ENCODE assay signal across 1 cellular context in the genomic region with DNA sequence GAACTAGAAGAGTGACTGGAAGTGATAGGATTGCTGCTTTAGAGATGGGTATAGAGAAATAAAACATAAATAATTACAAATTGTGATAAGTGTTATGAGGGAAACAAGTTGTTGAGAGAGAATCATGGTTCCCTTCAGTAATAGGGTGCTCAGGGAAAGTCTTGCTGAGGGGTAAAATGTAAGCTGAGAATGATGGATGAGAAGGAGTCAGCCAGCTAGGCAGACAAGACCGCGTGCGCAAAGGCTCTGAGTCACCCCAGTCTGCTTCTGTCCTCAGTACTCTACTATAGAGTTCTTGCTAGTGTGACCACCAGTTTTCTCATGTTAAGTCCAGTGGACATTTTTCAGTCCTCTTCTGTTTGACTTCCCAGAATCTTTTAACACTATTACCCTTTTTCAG.
TF ChIP-seq lines count a peak whose summit lies in the region.

No MANE protein-coding gene starts in this region.

TF ChIP-seq in GM23338, 12 proteins besides CTCF, POLR2A, EP300 and RAD21 (continued from another document):
- TF ChIP-seq, protein P1, sequence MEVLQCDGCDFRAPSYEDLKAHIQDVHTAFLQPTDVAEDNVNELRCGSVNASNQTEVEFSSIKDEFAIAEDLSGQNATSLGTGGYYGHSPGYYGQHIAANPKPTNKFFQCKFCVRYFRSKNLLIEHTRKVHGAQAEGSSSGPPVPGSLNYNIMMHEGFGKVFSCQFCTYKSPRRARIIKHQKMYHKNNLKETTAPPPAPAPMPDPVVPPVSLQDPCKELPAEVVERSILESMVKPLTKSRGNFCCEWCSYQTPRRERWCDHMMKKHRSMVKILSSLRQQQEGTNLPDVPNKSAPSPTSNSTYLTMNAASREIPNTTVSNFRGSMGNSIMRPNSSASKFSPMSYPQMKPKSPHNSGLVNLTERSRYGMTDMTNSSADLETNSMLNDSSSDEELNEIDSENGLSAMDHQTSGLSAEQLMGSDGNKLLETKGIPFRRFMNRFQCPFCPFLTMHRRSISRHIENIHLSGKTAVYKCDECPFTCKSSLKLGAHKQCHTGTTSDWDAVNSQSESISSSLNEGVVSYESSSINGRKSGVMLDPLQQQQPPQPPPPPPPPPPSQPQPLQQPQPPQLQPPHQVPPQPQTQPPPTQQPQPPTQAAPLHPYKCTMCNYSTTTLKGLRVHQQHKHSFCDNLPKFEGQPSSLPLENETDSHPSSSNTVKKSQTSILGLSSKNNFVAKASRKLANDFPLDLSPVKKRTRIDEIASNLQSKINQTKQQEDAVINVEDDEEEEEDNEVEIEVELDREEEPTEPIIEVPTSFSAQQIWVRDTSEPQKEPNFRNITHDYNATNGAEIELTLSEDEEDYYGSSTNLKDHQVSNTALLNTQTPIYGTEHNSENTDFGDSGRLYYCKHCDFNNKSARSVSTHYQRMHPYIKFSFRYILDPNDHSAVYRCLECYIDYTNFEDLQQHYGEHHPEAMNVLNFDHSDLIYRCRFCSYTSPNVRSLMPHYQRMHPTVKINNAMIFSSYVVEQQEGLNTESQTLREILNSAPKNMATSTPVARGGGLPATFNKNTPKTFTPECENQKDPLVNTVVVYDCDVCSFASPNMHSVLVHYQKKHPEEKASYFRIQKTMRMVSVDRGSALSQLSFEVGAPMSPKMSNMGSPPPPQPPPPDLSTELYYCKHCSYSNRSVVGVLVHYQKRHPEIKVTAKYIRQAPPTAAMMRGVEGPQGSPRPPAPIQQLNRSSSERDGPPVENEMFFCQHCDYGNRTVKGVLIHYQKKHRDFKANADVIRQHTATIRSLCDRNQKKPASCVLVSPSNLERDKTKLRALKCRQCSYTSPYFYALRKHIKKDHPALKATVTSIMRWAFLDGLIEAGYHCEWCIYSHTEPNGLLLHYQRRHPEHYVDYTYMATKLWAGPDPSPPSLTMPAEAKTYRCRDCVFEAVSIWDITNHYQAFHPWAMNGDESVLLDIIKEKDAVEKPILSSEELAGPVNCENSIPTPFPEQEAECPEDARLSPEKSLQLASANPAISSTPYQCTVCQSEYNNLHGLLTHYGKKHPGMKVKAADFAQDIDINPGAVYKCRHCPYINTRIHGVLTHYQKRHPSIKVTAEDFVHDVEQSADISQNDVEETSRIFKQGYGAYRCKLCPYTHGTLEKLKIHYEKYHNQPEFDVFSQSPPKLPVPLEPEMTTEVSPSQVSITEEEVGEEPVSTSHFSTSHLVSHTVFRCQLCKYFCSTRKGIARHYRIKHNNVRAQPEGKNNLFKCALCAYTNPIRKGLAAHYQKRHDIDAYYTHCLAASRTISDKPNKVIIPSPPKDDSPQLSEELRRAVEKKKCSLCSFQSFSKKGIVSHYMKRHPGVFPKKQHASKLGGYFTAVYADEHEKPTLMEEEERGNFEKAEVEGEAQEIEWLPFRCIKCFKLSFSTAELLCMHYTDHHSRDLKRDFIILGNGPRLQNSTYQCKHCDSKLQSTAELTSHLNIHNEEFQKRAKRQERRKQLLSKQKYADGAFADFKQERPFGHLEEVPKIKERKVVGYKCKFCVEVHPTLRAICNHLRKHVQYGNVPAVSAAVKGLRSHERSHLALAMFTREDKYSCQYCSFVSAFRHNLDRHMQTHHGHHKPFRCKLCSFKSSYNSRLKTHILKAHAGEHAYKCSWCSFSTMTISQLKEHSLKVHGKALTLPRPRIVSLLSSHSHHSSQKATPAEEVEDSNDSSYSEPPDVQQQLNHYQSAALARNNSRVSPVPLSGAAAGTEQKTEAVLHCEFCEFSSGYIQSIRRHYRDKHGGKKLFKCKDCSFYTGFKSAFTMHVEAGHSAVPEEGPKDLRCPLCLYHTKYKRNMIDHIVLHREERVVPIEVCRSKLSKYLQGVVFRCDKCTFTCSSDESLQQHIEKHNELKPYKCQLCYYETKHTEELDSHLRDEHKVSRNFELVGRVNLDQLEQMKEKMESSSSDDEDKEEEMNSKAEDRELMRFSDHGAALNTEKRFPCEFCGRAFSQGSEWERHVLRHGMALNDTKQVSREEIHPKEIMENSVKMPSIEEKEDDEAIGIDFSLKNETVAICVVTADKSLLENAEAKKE (CRISPR knock-in tag; IDR thresholded peaks at IDR 0.05): no peak
- no peak for TF ChIP-seq ETS1 (IDR thresholded peaks at IDR 0.05)
- no peak for TF ChIP-seq EZH2phosphoT487 (IDR thresholded peaks at IDR 0.05; ENCODE audit: unreplicated experiment)
- no peak for TF ChIP-seq ZNF331 (CRISPR knock-in tag; IDR thresholded peaks at IDR 0.05; ENCODE audit: low read depth)
